ENCODE assay signal across 23 cellular contexts in genomic region chr1:199753513-199753912, GRCh38.
"Had no signal": no experiment of that assay in that cellular context is flagged by ENCODE, and none has a peak within 500 bp of the region (broad histone marks: within the 10 kb centered on the region; RNA-seq: fewer than 3 reads in every experiment).

No MANE protein-coding gene starts in this region.

- H3K9me3 ChIP-seq: colonic mucosa, esophagus squamous epithelium, gastrocnemius medialis, lower lobe of right lung, mucosa of descending colon had no signal

- H3K4me3 ChIP-seq: colonic mucosa, esophagus squamous epithelium, gastrocnemius medialis, heart right ventricle, left ventricle myocardium inferior, lower lobe of right lung, mucosa of descending colon had no signal

- H3K36me3 ChIP-seq: colonic mucosa, esophagus squamous epithelium, gastrocnemius medialis, heart right ventricle, left ventricle myocardium inferior, lower lobe of right lung had no signal

- H3K9me3 Mint-ChIP-seq: dendritic cell treated with granulocyte-macrophage colony-stimulating factor and Interleukin-4, amounts not matched to agents 40 ng/mL and 50 ng/mL, for 4 days; effector memory CD8-positive, alpha-beta T cell had no signal

- H3K27ac Mint-ChIP-seq: dendritic cell treated with granulocyte-macrophage colony-stimulating factor and Interleukin-4, amounts not matched to agents 40 ng/mL and 50 ng/mL, for 4 days; effector memory CD8-positive, alpha-beta T cell; endodermal cell; mesothelial cell of epicardium had no signal

- H3K27me3 Mint-ChIP-seq: dendritic cell treated with granulocyte-macrophage colony-stimulating factor and Interleukin-4, amounts not matched to agents 40 ng/mL and 50 ng/mL, for 4 days had no signal

- H3K36me3 Mint-ChIP-seq: mesothelial cell of epicardium had no signal

- H3K4me1 Mint-ChIP-seq: endodermal cell had no signal

- H3K27me3 ChIP-seq: colonic mucosa, gastrocnemius medialis had no signal

- H3K27ac ChIP-seq: colonic mucosa, epithelial cell of prostate, esophagus squamous epithelium, gastrocnemius medialis, heart right ventricle, left ventricle myocardium inferior, lower lobe of right lung had no signal

- H3K4me3 Mint-ChIP-seq: dendritic cell treated with granulocyte-macrophage colony-stimulating factor and Interleukin-4, amounts not matched to agents 40 ng/mL and 50 ng/mL, for 4 days; effector memory CD8-positive, alpha-beta T cell; endodermal cell; mesothelial cell of epicardium had no signal

- ATAC-seq: effector memory CD8-positive, alpha-beta T cell; esophagus mucosa; gastrocnemius medialis; heart right ventricle; left cardiac atrium; lower lobe of right lung; mucosa of descending colon had no signal

- DNase-seq: colonic mucosa; cortex of kidney; effector CD8-positive, alpha-beta T cell; effector memory CD8-positive, alpha-beta T cell; endodermal cell; erythroblast; esophagus squamous epithelium; foreskin fibroblast; foreskin melanocyte; gastrocnemius medialis; glutamatergic neuron; head of caudate nucleus; heart right ventricle; hippocampal formation; left cardiac atrium; left ventricle myocardium inferior; lower lobe of right lung; mesenchymal stem cell; mucosa of descending colon had no signal

- H3K4me1 ChIP-seq: colonic mucosa, esophagus squamous epithelium, gastrocnemius medialis, heart right ventricle, left ventricle myocardium inferior, lower lobe of right lung had no signal
